Comparison of ENCODE assay signal across 19 cellular contexts in genomic region chr11:80616070-80616800, GRCh38.
DNase-seq lines count a peak whose midpoint lies in the region; ATAC-seq, FAIRE-seq and TF ChIP-seq lines count a peak whose summit lies in the region.
"Had no signal": no experiment of that assay in that cellular context is flagged by ENCODE, and none has a peak within 500 bp of the region (broad histone marks: within the 10 kb centered on the region; RNA-seq: fewer than 3 reads in every experiment).

No MANE protein-coding gene starts in this region.

- H2AFZ ChIP-seq in GM12878 (ENCODE audit: control insufficient read depth, low read depth, low read length) (no peak overlapping the region), Karpas-422 (ENCODE audit: low read length) (no peak overlapping the region)

- H3K4me2 ChIP-seq in A549 (no peak overlapping the region), GM12878 (ENCODE audit: control insufficient read depth, insufficient read depth) (no peak overlapping the region), Karpas-422 (ENCODE audit: low read depth, low read length, poor library complexity, severe bottlenecking) (no peak overlapping the region)
- H3K4me2 ChIP-seq: BLaER1 treated with 17β-estradiol and CSF1 and Interleukin-3, amounts not matched to agents 10 nM and 100 nM had no signal

- TF ChIP-seq RAD21 in A549 (conservative IDR thresholded peaks at IDR 0.05 in 1 of 2, IDR thresholded peaks at IDR 0.05 in 1 of 2): no peak
- TF ChIP-seq RAD21 in GM12878 (IDR thresholded peaks at IDR 0.05; ENCODE audit: insufficient read depth, low read depth, low read length): no peak

- no TSS peak for BruUV-seq in GM12878 (replicated peaks; lab: Mats Ljungman, UMichigan)

- H3K9ac ChIP-seq in GM12878 (ENCODE audit: control insufficient read depth, insufficient read depth, low read length) (no peak overlapping the region), Karpas-422 (ENCODE audit: low read length) (no peak overlapping the region)
- H3K9ac ChIP-seq: BLaER1 treated with 17β-estradiol and CSF1 and Interleukin-3, amounts not matched to agents 10 nM and 100 nM had no signal

- no peaks in the 10 kb centered on the region for H3K9me2 ChIP-seq in Karpas-422 (replicated peaks; ENCODE audit: insufficient read depth, low read length)

- H3K4me3 ChIP-seq in A549: no peak overlapping the region
- no peak overlapping the region for H3K4me3 ChIP-seq in GM12878
- H3K4me3 ChIP-seq in Karpas-422 (ENCODE audit: low read length): no peak overlapping the region
- H3K4me3 ChIP-seq: BLaER1 treated with 17β-estradiol and CSF1 and Interleukin-3, amounts not matched to agents 10 nM and 100 nM had no signal

- no peaks in the 10 kb centered on the region for H3K4me1 ChIP-seq in A549
- no peaks in the 10 kb centered on the region for H3K4me1 ChIP-seq in GM12878 (ENCODE audit: control insufficient read depth, insufficient read depth, low read length)
- H3K4me1 ChIP-seq in Karpas-422 (ENCODE audit: low read length): no peaks in the 10 kb centered on the region
- H3K4me1 ChIP-seq: BLaER1 treated with 17β-estradiol and CSF1 and Interleukin-3, amounts not matched to agents 10 nM and 100 nM had no signal

- in situ Hi-C loops in GM12878 (cut with MboI): no loop called here

- WGBS in A549 (ENCODE audit: missing lambda C conversion rate): 2% methylated on average over 4 of the region's 4 CpGs
- 22% methylated on average over 4 of the region's 4 CpGs for WGBS in GM12878 (ENCODE audit: insufficient coverage, insufficient replicate concordance, low lambda C conversion rate, missing lambda C conversion rate)

- CTCF ChIA-PET in A549 (lab: Yijun Ruan, JAX) (no interaction called here), GM12878 (lab: Yijun Ruan, JAX) (no interaction called here)

- no peak for ATAC-seq in A549
- no peak for ATAC-seq in SK-N-SH treated with all-trans-retinoic acid at 6 μM for 48 hours
- ATAC-seq in GM12878: no peak

- FAIRE-seq in A549 (lab: Jason Lieb, UNC) (peak; percentile 81), H54 (lab: Jason Lieb, UNC) (peak; percentile 48), GM12878 (lab: Jason Lieb, UNC) (peak; percentile 23)
- FAIRE-seq: GM12891, GM19239 had no signal

- DNase-seq in A549 (ENCODE audit: low read depth in 1 of 2, low spot score in 1 of 2) (no peak), H54 (ENCODE audit: insufficient read length, low spot score) (no peak), GM12878 (ENCODE audit: low read depth, low spot score) (no peak), OCI-M2 (lab: John Stamatoyannopoulos, UW; ENCODE audit: unreplicated experiment) (no peak), Karpas-422 (no peak), epidermal melanocyte (ENCODE audit: insufficient read length, low spot score) (no peak), ecto neural progenitor cell (ENCODE audit: low spot score) (no peak)
- DNase-seq: 8988T; ACHN; Calu3; CD4-positive, CD25-positive, alpha-beta regulatory T cell; DMS79; GOT3; HCEC 1CT; HFFc6 had no signal

- no peak overlapping the region for H3K27ac ChIP-seq in A549
- no peak overlapping the region for H3K27ac ChIP-seq in GM12878 (ENCODE audit: control insufficient read depth, insufficient read depth)
- no peak overlapping the region for H3K27ac ChIP-seq in Karpas-422 (ENCODE audit: low read length)
- H3K27ac ChIP-seq: BLaER1 treated with 17β-estradiol and CSF1 and Interleukin-3, amounts not matched to agents 10 nM and 100 nM had no signal

- H3K27me3 ChIP-seq in GM12878 (replicated peaks in 1 of 2; ENCODE audit: control insufficient read depth in 2 of 2, insufficient read depth in 2 of 2, low read length in 1 of 2) (no peaks in the 10 kb centered on the region), Karpas-422 (ENCODE audit: low read length) (no peaks in the 10 kb centered on the region)
- H3K27me3 ChIP-seq: BLaER1 treated with 17β-estradiol and CSF1 and Interleukin-3, amounts not matched to agents 10 nM and 100 nM had no signal

- RAD21 ChIA-PET in GM12878 (lab: Charles Lee; ENCODE audit: unreplicated experiment): no interaction called here

- H3K9me3 ChIP-seq in A549: no peaks in the 10 kb centered on the region
- no peaks in the 10 kb centered on the region for H3K9me3 ChIP-seq in GM12878 (replicated peaks; ENCODE audit: control insufficient read depth, insufficient read depth, low read length)
- H3K9me3 ChIP-seq in Karpas-422 (ENCODE audit: low read length): peaks cover 8% of the 10 kb centered on the region
- H3K9me3 ChIP-seq: BLaER1 treated with 17β-estradiol and CSF1 and Interleukin-3, amounts not matched to agents 10 nM and 100 nM had no signal

- H4K20me1 ChIP-seq in GM12878 (ENCODE audit: control insufficient read depth, insufficient read depth) (no peaks in the 10 kb centered on the region), Karpas-422 (ENCODE audit: insufficient read depth, low read depth, low read length) (no peaks in the 10 kb centered on the region)
- H4K20me1 ChIP-seq: BLaER1 treated with 17β-estradiol and CSF1 and Interleukin-3, amounts not matched to agents 10 nM and 100 nM had no signal

- intact Hi-C loops in GM12878 (cut with micrococcal nuclease; ENCODE audit: unreplicated experiment): no loop called here

- TF ChIP-seq EP300 in A549 (IDR thresholded peaks at IDR 0.05) (no peak), GM12878 (IDR thresholded peaks at IDR 0.05; ENCODE audit: borderline replicate concordance in 1 of 2, control insufficient read depth in 1 of 2, low read depth in 2 of 2, low read length in 2 of 2) (no peak)

- POLR2A ChIA-PET in A549 (lab: Yijun Ruan, JAX): no interaction called here
- POLR2A ChIA-PET in GM12878 (lab: Charles Lee): no interaction called here

- TF ChIP-seq POLR2A in A549 (IDR thresholded peaks at IDR 0.05; ENCODE audit: low read length): no peak
- no peak for TF ChIP-seq POLR2A in H54 (IDR thresholded peaks at IDR 0.05; ENCODE audit: low read depth, low read length)
- no peak for TF ChIP-seq POLR2A in GM12878 (IDR thresholded peaks at IDR 0.05; ENCODE audit: low read depth, low read length)

- H3K36me3 ChIP-seq in GM12878 (ENCODE audit: control insufficient read depth in 2 of 2, insufficient read depth in 2 of 2, low read length in 1 of 2) (no peaks in the 10 kb centered on the region), Karpas-422 (ENCODE audit: insufficient read depth, low read length) (no peaks in the 10 kb centered on the region)
- H3K36me3 ChIP-seq: BLaER1 treated with 17β-estradiol and CSF1 and Interleukin-3, amounts not matched to agents 10 nM and 100 nM had no signal

- SMC1A ChIA-PET in GM12878 (lab: Charles Lee; ENCODE audit: uncharacterized antibody, unreplicated experiment): no interaction called here

- TF ChIP-seq CTCF in A549 (IDR thresholded peaks at IDR 0.05) (no peak), GM12878 (IDR thresholded peaks at IDR 0.05 in 2 of 3, conservative IDR thresholded peaks at IDR 0.05 in 1 of 3; ENCODE audit: control insufficient read depth in 2 of 3, extremely low read depth in 1 of 3, insufficient read depth in 1 of 3, low read depth in 3 of 3, low read length in 3 of 3) (no peak)

- H3K79me2 ChIP-seq in GM12878 (ENCODE audit: control insufficient read depth, insufficient read depth, low read length) (no peaks in the 10 kb centered on the region), Karpas-422 (ENCODE audit: low read length) (no peaks in the 10 kb centered on the region)

TF ChIP-seq in A549, 52 proteins besides CTCF, POLR2A, EP300 and RAD21 (continues in another document):
- TF ChIP-seq ZC3H11A (IDR thresholded peaks at IDR 0.05) (no peak), KDM5A (IDR thresholded peaks at IDR 0.05) (no peak), JUNB (IDR thresholded peaks at IDR 0.05) (no peak), TP53 (CRISPR knock-in tag; IDR thresholded peaks at IDR 0.05) (no peak), KDM1A (IDR thresholded peaks at IDR 0.05; ENCODE audit: low read depth) (no peak)

TF ChIP-seq in GM12878, 131 proteins besides CTCF, POLR2A, EP300 and RAD21:
- TF ChIP-seq NKRF (conservative IDR thresholded peaks at IDR 0.05) (no peak), ZBTB4 (CRISPR knock-in tag; IDR thresholded peaks at IDR 0.05) (no peak), ZNF24 (IDR thresholded peaks at IDR 0.05) (no peak), FOXK2 (IDR thresholded peaks at IDR 0.05) (no peak)
